ENCODE assay signal across 1 cellular context in genomic region chr1:203103201-203103600, GRCh38.
TF ChIP-seq lines count a peak whose summit lies in the region.

No MANE protein-coding gene starts in this region.

TF ChIP-seq in HepG2, 621 proteins besides CTCF, POLR2A, EP300 and RAD21:
- TF ChIP-seq ZNF605 (CRISPR knock-in tag; IDR thresholded peaks at IDR 0.05) (no peak), BHLHE40 (IDR thresholded peaks at IDR 0.05; ENCODE audit: low read length) (no peak), SMAD9 (CRISPR knock-in tag; IDR thresholded peaks at IDR 0.05) (no peak), HINFP (CRISPR knock-in tag; IDR thresholded peaks at IDR 0.05; ENCODE audit: low read depth) (no peak), NFE2L2 (IDR thresholded peaks at IDR 0.05; ENCODE audit: low read length) (no peak), KDM4B (CRISPR knock-in tag; IDR thresholded peaks at IDR 0.05) (no peak), ZNF446 (CRISPR knock-in tag; IDR thresholded peaks at IDR 0.05) (no peak), ZNF180 (CRISPR knock-in tag; IDR thresholded peaks at IDR 0.05; ENCODE audit: borderline replicate concordance, low read depth) (no peak)
